Comparison of ENCODE assay signal across 1 cellular context in the genomic region with DNA sequence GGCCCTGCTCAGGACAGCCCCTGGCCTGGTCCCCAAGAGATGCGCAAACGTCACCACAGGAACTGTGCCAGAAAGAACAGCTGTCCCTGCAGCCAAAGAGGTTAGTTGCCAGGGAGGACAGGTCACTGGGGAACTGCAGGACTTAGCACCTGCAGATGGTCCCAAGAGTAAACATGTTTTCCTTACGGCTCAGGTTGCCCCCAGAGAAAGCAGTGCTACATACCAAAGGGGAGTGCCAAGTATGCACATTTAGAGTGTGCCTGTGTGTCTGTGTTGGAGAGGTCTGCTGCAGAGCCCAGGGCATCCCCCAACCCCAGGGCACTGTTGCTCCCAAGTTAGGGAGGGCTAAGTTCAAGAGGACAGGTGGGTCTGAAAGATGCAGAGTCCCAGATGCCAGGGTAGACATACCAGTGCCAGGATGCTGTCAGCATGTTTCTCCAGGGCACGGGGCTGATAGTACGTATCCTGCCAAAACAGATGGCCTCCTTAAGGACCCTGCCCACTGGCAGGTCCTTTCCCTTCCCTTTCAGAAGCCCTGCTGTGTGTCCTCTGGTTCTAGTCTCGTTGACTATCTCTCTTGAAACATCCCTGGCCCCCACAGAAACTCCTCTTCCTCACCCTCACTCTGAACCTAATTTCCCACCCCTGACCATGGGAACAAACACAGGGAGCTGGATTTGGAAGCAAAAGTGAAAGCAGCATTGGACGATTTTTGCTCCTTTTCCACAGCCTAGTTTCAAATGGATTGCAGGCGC.
A peak's percentile ranks its signal among the peaks of the same experiment; 100 is the strongest.
TF ChIP-seq lines count a peak whose summit lies in the region.

No MANE protein-coding gene starts in this region.

TF ChIP-seq in HEK293, 187 proteins besides CTCF, POLR2A, EP300 and RAD21 (continued from another document):
- TF ChIP-seq, protein P1, sequence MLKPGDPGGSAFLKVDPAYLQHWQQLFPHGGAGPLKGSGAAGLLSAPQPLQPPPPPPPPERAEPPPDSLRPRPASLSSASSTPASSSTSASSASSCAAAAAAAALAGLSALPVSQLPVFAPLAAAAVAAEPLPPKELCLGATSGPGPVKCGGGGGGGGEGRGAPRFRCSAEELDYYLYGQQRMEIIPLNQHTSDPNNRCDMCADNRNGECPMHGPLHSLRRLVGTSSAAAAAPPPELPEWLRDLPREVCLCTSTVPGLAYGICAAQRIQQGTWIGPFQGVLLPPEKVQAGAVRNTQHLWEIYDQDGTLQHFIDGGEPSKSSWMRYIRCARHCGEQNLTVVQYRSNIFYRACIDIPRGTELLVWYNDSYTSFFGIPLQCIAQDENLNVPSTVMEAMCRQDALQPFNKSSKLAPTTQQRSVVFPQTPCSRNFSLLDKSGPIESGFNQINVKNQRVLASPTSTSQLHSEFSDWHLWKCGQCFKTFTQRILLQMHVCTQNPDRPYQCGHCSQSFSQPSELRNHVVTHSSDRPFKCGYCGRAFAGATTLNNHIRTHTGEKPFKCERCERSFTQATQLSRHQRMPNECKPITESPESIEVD (tag by site-specific recombination; IDR thresholded peaks at IDR 0.05), result no peak
- TF ChIP-seq ZNF146 (tag by site-specific recombination; IDR thresholded peaks at IDR 0.05) (no peak), ZNF23 (tag by site-specific recombination; IDR thresholded peaks at IDR 0.05; ENCODE audit: borderline replicate concordance) (no peak), ZSCAN23 (tag by site-specific recombination; IDR thresholded peaks at IDR 0.05) (no peak), ZBTB20 (tag by site-specific recombination; IDR thresholded peaks at IDR 0.05) (no peak), ZNF132 (tag by site-specific recombination; IDR thresholded peaks at IDR 0.05; ENCODE audit: borderline replicate concordance) (no peak), ZBTB21 (tag by site-specific recombination; IDR thresholded peaks at IDR 0.05) (no peak), ZNF433 (tag by site-specific recombination; IDR thresholded peaks at IDR 0.05; ENCODE audit: low read depth) (no peak), PRDM1 (tag by site-specific recombination; IDR thresholded peaks at IDR 0.05) (peak; percentile 65; the same call in 1 of the 2 replicates), ZNF558 (tag by site-specific recombination; IDR thresholded peaks at IDR 0.05) (no peak), BCL11A (tag by site-specific recombination; IDR thresholded peaks at IDR 0.05; ENCODE audit: low read depth) (no peak), ZEB2 (tag by site-specific recombination; IDR thresholded peaks at IDR 0.05) (no peak), ZNF624 (tag by site-specific recombination; IDR thresholded peaks at IDR 0.05) (no peak), FEZF1 (tag by site-specific recombination; IDR thresholded peaks at IDR 0.05) (no peak), OVOL3 (tag by site-specific recombination; IDR thresholded peaks at IDR 0.05) (no peak), KLF16 (tag by site-specific recombination; IDR thresholded peaks at IDR 0.05) (no peak), ZNF830 (tag by site-specific recombination; IDR thresholded peaks at IDR 0.05; ENCODE audit: low read depth) (no peak), ZNF658 (tag by site-specific recombination; IDR thresholded peaks at IDR 0.05) (no peak), ZFHX2 (tag by site-specific recombination; conservative IDR thresholded peaks at IDR 0.05) (no peak), ZNF548 (tag by site-specific recombination; IDR thresholded peaks at IDR 0.05) (no peak)
- TF ChIP-seq, protein P2, sequence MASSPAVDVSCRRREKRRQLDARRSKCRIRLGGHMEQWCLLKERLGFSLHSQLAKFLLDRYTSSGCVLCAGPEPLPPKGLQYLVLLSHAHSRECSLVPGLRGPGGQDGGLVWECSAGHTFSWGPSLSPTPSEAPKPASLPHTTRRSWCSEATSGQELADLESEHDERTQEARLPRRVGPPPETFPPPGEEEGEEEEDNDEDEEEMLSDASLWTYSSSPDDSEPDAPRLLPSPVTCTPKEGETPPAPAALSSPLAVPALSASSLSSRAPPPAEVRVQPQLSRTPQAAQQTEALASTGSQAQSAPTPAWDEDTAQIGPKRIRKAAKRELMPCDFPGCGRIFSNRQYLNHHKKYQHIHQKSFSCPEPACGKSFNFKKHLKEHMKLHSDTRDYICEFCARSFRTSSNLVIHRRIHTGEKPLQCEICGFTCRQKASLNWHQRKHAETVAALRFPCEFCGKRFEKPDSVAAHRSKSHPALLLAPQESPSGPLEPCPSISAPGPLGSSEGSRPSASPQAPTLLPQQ (tag by site-specific recombination; IDR thresholded peaks at IDR 0.05), result no peak
- TF ChIP-seq, protein P3, sequence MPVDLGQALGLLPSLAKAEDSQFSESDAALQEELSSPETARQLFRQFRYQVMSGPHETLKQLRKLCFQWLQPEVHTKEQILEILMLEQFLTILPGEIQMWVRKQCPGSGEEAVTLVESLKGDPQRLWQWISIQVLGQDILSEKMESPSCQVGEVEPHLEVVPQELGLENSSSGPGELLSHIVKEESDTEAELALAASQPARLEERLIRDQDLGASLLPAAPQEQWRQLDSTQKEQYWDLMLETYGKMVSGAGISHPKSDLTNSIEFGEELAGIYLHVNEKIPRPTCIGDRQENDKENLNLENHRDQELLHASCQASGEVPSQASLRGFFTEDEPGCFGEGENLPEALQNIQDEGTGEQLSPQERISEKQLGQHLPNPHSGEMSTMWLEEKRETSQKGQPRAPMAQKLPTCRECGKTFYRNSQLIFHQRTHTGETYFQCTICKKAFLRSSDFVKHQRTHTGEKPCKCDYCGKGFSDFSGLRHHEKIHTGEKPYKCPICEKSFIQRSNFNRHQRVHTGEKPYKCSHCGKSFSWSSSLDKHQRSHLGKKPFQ (tag by site-specific recombination; IDR thresholded peaks at IDR 0.05), result no peak
- TF ChIP-seq, protein P4, sequence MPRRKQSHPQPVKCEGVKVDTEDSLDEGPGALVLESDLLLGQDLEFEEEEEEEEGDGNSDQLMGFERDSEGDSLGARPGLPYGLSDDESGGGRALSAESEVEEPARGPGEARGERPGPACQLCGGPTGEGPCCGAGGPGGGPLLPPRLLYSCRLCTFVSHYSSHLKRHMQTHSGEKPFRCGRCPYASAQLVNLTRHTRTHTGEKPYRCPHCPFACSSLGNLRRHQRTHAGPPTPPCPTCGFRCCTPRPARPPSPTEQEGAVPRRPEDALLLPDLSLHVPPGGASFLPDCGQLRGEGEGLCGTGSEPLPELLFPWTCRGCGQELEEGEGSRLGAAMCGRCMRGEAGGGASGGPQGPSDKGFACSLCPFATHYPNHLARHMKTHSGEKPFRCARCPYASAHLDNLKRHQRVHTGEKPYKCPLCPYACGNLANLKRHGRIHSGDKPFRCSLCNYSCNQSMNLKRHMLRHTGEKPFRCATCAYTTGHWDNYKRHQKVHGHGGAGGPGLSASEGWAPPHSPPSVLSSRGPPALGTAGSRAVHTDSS (tag by site-specific recombination; IDR thresholded peaks at IDR 0.05), result peak; percentile 34; the same call in 1 of the 2 replicates
- TF ChIP-seq, protein P5, sequence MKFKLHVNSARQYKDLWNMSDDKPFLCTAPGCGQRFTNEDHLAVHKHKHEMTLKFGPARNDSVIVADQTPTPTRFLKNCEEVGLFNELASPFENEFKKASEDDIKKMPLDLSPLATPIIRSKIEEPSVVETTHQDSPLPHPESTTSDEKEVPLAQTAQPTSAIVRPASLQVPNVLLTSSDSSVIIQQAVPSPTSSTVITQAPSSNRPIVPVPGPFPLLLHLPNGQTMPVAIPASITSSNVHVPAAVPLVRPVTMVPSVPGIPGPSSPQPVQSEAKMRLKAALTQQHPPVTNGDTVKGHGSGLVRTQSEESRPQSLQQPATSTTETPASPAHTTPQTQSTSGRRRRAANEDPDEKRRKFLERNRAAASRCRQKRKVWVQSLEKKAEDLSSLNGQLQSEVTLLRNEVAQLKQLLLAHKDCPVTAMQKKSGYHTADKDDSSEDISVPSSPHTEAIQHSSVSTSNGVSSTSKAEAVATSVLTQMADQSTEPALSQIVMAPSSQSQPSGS (tag by site-specific recombination; IDR thresholded peaks at IDR 0.05; ENCODE audit: low read depth), result no peak
- TF ChIP-seq, protein P6, sequence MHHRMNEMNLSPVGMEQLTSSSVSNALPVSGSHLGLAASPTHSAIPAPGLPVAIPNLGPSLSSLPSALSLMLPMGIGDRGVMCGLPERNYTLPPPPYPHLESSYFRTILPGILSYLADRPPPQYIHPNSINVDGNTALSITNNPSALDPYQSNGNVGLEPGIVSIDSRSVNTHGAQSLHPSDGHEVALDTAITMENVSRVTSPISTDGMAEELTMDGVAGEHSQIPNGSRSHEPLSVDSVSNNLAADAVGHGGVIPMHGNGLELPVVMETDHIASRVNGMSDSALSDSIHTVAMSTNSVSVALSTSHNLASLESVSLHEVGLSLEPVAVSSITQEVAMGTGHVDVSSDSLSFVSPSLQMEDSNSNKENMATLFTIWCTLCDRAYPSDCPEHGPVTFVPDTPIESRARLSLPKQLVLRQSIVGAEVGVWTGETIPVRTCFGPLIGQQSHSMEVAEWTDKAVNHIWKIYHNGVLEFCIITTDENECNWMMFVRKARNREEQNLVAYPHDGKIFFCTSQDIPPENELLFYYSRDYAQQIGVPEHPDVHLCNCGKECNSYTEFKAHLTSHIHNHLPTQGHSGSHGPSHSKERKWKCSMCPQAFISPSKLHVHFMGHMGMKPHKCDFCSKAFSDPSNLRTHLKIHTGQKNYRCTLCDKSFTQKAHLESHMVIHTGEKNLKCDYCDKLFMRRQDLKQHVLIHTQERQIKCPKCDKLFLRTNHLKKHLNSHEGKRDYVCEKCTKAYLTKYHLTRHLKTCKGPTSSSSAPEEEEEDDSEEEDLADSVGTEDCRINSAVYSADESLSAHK (tag by site-specific recombination; IDR thresholded peaks at IDR 0.05), result peak; percentile 93
